In the genomic region with DNA sequence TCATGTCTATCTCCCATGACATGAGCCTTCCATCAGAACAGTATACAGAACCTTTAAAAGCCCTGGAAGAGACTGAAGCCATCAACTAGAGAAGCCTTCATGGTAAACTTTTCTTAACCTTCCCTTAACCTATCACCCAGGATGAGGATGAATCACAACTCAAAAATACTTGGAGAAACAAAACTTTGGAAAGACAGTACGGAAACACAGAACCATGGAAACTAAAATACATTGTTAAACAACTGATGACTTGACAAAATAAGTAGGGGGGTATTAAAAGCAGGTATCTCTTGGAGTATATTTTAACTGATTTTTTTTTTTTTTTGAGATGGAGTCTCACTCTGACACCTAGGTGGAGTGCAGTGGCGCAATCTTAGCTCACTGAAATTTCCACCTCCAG, we compare ENCODE assay signal across 22 cellular contexts.
"Had no signal": no experiment of that assay in that cellular context is flagged by ENCODE, and none has a peak within 500 bp of the region (broad histone marks: within the 10 kb centered on the region; RNA-seq: fewer than 3 reads in every experiment).

No MANE protein-coding gene starts in this region.

- ATAC-seq: activated CD4-positive, CD25-positive, alpha-beta regulatory T cell treated with anti-CD3 and anti-CD28 coated beads, Interleukin-2, amount 50 U/mL, for 24 hours; activated T-cell treated with anti-CD3 and anti-CD28 coated beads, Interleukin-2, amount 50 U/mL, for 72 hours; body of pancreas; left lung; naive thymus-derived CD8-positive, alpha-beta T cell; T-helper 17 cell; upper lobe of right lung had no signal

- H3K4me3 Mint-ChIP-seq: activated CD4-positive, alpha-beta memory T cell treated with anti-CD3 and anti-CD28 coated beads, Interleukin-2, amount 10 ng/mL, durations not matched to agents 7 days and 5 days; activated CD4-positive, alpha-beta T cell treated with anti-CD3 and anti-CD28 coated beads, Interleukin-2, amount 10 ng/mL, durations not matched to agents 24 days and 14 days; activated naive CD4-positive, alpha-beta T cell treated with anti-CD3 and anti-CD28 coated beads, Interleukin-2, amount 10 ng/mL, durations not matched to agents 7 days and 5 days; activated T-cell treated with anti-CD3 and anti-CD28 coated beads, Interleukin-2, amount 50 U/mL, for 72 hours; dendritic cell treated with granulocyte-macrophage colony-stimulating factor and Interleukin-4, amounts not matched to agents 40 ng/mL and 50 ng/mL, for 4 days; mesothelial cell of epicardium; naive thymus-derived CD8-positive, alpha-beta T cell; T-helper 17 cell had no signal

- H3K9me3 Mint-ChIP-seq: activated CD4-positive, alpha-beta memory T cell treated with anti-CD3 and anti-CD28 coated beads, Interleukin-2, amount 10 ng/mL, durations not matched to agents 7 days and 5 days; activated CD4-positive, alpha-beta T cell treated with anti-CD3 and anti-CD28 coated beads, Interleukin-2, amount 10 ng/mL, durations not matched to agents 24 days and 14 days; activated naive CD4-positive, alpha-beta T cell treated with anti-CD3 and anti-CD28 coated beads, Interleukin-2, amount 10 ng/mL, durations not matched to agents 7 days and 5 days; activated T-cell treated with anti-CD3 and anti-CD28 coated beads, Interleukin-2, amount 50 U/mL, for 72 hours; dendritic cell treated with granulocyte-macrophage colony-stimulating factor and Interleukin-4, amounts not matched to agents 40 ng/mL and 50 ng/mL, for 4 days; mesothelial cell of epicardium; naive thymus-derived CD8-positive, alpha-beta T cell had no signal

- H3K27me3 Mint-ChIP-seq: activated CD4-positive, alpha-beta memory T cell treated with anti-CD3 and anti-CD28 coated beads, Interleukin-2, amount 10 ng/mL, durations not matched to agents 7 days and 5 days; activated CD4-positive, alpha-beta T cell treated with anti-CD3 and anti-CD28 coated beads, Interleukin-2, amount 10 ng/mL, durations not matched to agents 24 days and 14 days; activated naive CD4-positive, alpha-beta T cell treated with anti-CD3 and anti-CD28 coated beads, Interleukin-2, amount 10 ng/mL, durations not matched to agents 7 days and 5 days; dendritic cell treated with granulocyte-macrophage colony-stimulating factor and Interleukin-4, amounts not matched to agents 40 ng/mL and 50 ng/mL, for 4 days; naive thymus-derived CD8-positive, alpha-beta T cell; progenitor cell of endocrine pancreas; T-helper 17 cell had no signal

- DNase-seq: activated CD4-positive, alpha-beta memory T cell treated with anti-CD3 and anti-CD28 coated beads, Interleukin-2, amount 10 ng/mL, durations not matched to agents 7 days and 5 days; activated CD4-positive, alpha-beta T cell treated with anti-CD3 and anti-CD28 coated beads, Interleukin-2, amount 10 ng/mL, durations not matched to agents 24 days and 14 days; activated effector memory CD4-positive, alpha-beta T cell treated with Interleukin-2 at 50 U/mL for 16 hours; activated naive CD4-positive, alpha-beta T cell treated with anti-CD3 and anti-CD28 coated beads, Interleukin-2, amount 10 ng/mL, durations not matched to agents 7 days and 5 days; activated T-cell treated with anti-CD3 and anti-CD28 coated beads, Interleukin-2, amount 50 U/mL, for 72 hours; amygdala; body of pancreas; effector CD4-positive, alpha-beta T cell; foreskin fibroblast; left lung; naive thymus-derived CD8-positive, alpha-beta T cell; retina; spleen; stimulated activated CD4-positive, alpha-beta T cell treated with anti-CD3 and anti-CD28 coated beads, Interleukin-4, amount 100 ng/mL, for 1 hour; stimulated activated naive CD4-positive, alpha-beta T cell; T-helper 17 cell; upper lobe of right lung had no signal

- FAIRE-seq: endometrium had no signal

- H3K27ac Mint-ChIP-seq: activated CD4-positive, alpha-beta memory T cell treated with anti-CD3 and anti-CD28 coated beads, Interleukin-2, amount 10 ng/mL, durations not matched to agents 7 days and 5 days; activated CD4-positive, alpha-beta T cell treated with anti-CD3 and anti-CD28 coated beads, Interleukin-2, amount 10 ng/mL, durations not matched to agents 24 days and 14 days; activated naive CD4-positive, alpha-beta T cell treated with anti-CD3 and anti-CD28 coated beads, Interleukin-2, amount 10 ng/mL, durations not matched to agents 7 days and 5 days; activated T-cell treated with anti-CD3 and anti-CD28 coated beads, Interleukin-2, amount 50 U/mL, for 72 hours; dendritic cell treated with granulocyte-macrophage colony-stimulating factor and Interleukin-4, amounts not matched to agents 40 ng/mL and 50 ng/mL, for 4 days; mesothelial cell of epicardium; progenitor cell of endocrine pancreas; T-helper 17 cell had no signal
